In the genomic region with DNA sequence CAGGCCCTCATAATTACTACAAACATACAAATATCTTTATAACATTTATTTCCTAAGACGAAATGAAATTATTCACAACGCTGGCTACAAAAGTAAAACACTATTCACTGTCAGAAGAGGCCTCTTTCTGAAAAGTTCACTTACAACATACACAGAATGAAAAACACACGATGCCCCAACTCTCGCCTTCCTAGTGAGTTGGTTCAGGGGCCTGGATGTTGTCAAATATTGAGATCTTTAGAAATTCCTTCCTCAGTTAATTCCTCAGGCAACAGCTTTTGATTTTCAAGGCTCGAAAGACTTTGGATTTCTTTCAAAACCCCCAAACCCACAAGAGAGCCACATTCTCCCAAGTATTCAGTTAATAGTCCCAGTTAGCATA, we compare ENCODE assay signal across 8 cellular contexts. TPM values are rescaled to one million over a fixed set of nuclear protein-coding genes. Genes with fewer than 3 reads are reported as not detected.
DNase-seq lines count a peak whose midpoint lies in the region; ATAC-seq, FAIRE-seq and TF ChIP-seq lines count a peak whose summit lies in the region.

No MANE protein-coding gene starts in this region.

- H3K27ac Mint-ChIP-seq in CD4-positive, alpha-beta T cell = peak overlapping the region; percentile 63

- H4K20me1 ChIP-seq in endothelial cell of umbilical vein (replicated peaks; ENCODE audit: control insufficient read depth, extremely low read depth, insufficient read depth, low read length) = no peaks in the 10 kb centered on the region

- BruUV-seq in endothelial cell of umbilical vein (replicated peaks; lab: Mats Ljungman, UMichigan) = TSS peak; percentile 85

- H3K36me3 ChIP-seq in endothelial cell of umbilical vein (ENCODE audit: control insufficient read depth in 2 of 2, extremely low read depth in 1 of 2, insufficient read depth in 2 of 2, low read length in 2 of 2) = peaks cover 5 to 6% of the 10 kb centered on the region in 2 experiments
- H3K36me3 ChIP-seq in parathyroid adenoma (ENCODE audit: control insufficient read depth, insufficient read depth, low read length) = peaks cover 2% of the 10 kb centered on the region

- TF ChIP-seq POLR2A in endothelial cell of umbilical vein (IDR thresholded peaks at IDR 0.05; ENCODE audit: low read depth, low read length) = no peak

- H3K36me3 Mint-ChIP-seq in CD4-positive, alpha-beta T cell (ENCODE audit: low read depth) = peaks cover 6% of the 10 kb centered on the region

- ATAC-seq in CD4-positive, alpha-beta T cell (ENCODE audit: poor library complexity) = no peak
- ATAC-seq in GM19463 (IDR thresholded peaks at IDR 0.05; ENCODE audit: unreplicated experiment) = no peak

- intact Hi-C loops in CD4-positive, alpha-beta T cell (cut with DNase I, micrococcal nuclease) = no loop called here
- intact Hi-C loops in endothelial cell of umbilical vein (cut with micrococcal nuclease) = loop anchor here (1.0 to 5.0 kb wide), 2 partner anchors 18 to 764 kb away; no protein-coding TSS in a partner anchor

- FAIRE-seq in endothelial cell of umbilical vein (lab: Jason Lieb, UNC) = no peak

- no peaks in the 10 kb centered on the region for H3K27me3 ChIP-seq in CD4-positive, alpha-beta T cell (ENCODE audit: control insufficient read depth, insufficient read depth, low read length)
- no peaks in the 10 kb centered on the region for H3K27me3 ChIP-seq in endothelial cell of umbilical vein (ENCODE audit: control insufficient read depth in 2 of 2, insufficient read depth in 2 of 2, low read length in 2 of 2)
- H3K27me3 ChIP-seq in parathyroid adenoma (ENCODE audit: control insufficient read depth, insufficient read depth, low read length) = no peaks in the 10 kb centered on the region

- CTCF ChIA-PET in CD4-positive, alpha-beta T cell (lab: Charles Lee) = interaction anchor here (1.2 kb wide), 1 partner anchor 166 kb away, joined by 3 read pairs; no protein-coding TSS in a partner anchor
- CTCF ChIA-PET in RWPE1 (lab: Yijun Ruan, JAX) (interaction anchor here (1.0 kb wide), 1 partner anchor 77 kb away, joined by 3 read pairs; no protein-coding TSS in a partner anchor), endothelial cell of umbilical vein (lab: Charles Lee) (interaction anchor here (0.9 to 6.0 kb wide), 14 partner anchors 9 to 77 kb away, joined by 3 to 77 read pairs (median 10); partner anchors contain the start of gene KCNE1)

- H3K4me3 ChIP-seq in endothelial cell of umbilical vein (replicated peaks in 1 of 3; ENCODE audit: insufficient read depth in 1 of 3, low read depth in 1 of 3, low read length in 3 of 3) (peak overlapping the region; percentile 41 to 93 (median 76)), parathyroid adenoma (ENCODE audit: low read depth, low read length) (peak overlapping the region; percentile 95)

- peaks cover 3% of the 10 kb centered on the region for H3K9me3 Mint-ChIP-seq in CD4-positive, alpha-beta T cell

- H3K4me1 ChIP-seq in endothelial cell of umbilical vein (ENCODE audit: control insufficient read depth, extremely low read depth, insufficient read depth, low read length) = peaks cover 23% of the 10 kb centered on the region
- H3K4me1 ChIP-seq in parathyroid adenoma = peaks cover 33% of the 10 kb centered on the region

- H3K4me1 Mint-ChIP-seq in CD4-positive, alpha-beta T cell (ENCODE audit: low read depth) = peaks cover 13% of the 10 kb centered on the region

- H3K4me2 ChIP-seq in endothelial cell of umbilical vein (ENCODE audit: insufficient read depth, low read length) (peak overlapping the region; percentile 99), parathyroid adenoma (ENCODE audit: low read length) (peak overlapping the region; percentile 92)

- peak overlapping the region; percentile 77 for H3K4me3 Mint-ChIP-seq in CD4-positive, alpha-beta T cell

- DNase-seq in CD4-positive, alpha-beta T cell = no peak
- DNase-seq in RWPE1 (ENCODE audit: low spot score) (no peak), endothelial cell of umbilical vein (ENCODE audit: low read depth, low spot score) (no peak), NCI-H526 (lab: John Stamatoyannopoulos, UW) (no peak), NOMO-1 treated with dmso at 0.1 percent for 144 hours (lab: John Stamatoyannopoulos, UW; ENCODE audit: unreplicated experiment) (no peak)
- no peak for DNase-seq in activated CD4-positive, CD25-positive, alpha-beta regulatory T cell treated with anti-CD3 and anti-CD28 coated beads, Interleukin-2, amount 50 U/mL, for 72 hours

- peak overlapping the region; percentile 12 for H2AFZ ChIP-seq in endothelial cell of umbilical vein (ENCODE audit: low read depth, low read length)
- no peak overlapping the region for H2AFZ ChIP-seq in parathyroid adenoma

- peaks cover 13% of the 10 kb centered on the region for H3K79me2 ChIP-seq in endothelial cell of umbilical vein (ENCODE audit: control insufficient read depth, insufficient read depth, low read length)
- H3K79me2 ChIP-seq in parathyroid adenoma = peaks cover 19% of the 10 kb centered on the region

- no peaks in the 10 kb centered on the region for H3K9me3 ChIP-seq in CD4-positive, alpha-beta T cell (ENCODE audit: control insufficient read depth, low read length)
- H3K9me3 ChIP-seq in endothelial cell of umbilical vein (replicated peaks; ENCODE audit: control insufficient read depth, insufficient read depth, low read length) (no peaks in the 10 kb centered on the region), parathyroid adenoma (ENCODE audit: control insufficient read depth, low read length) (no peaks in the 10 kb centered on the region)

- H3K9me1 ChIP-seq in endothelial cell of umbilical vein (replicated peaks; ENCODE audit: control insufficient read depth, extremely low read depth, insufficient read depth, low read length) = no peaks in the 10 kb centered on the region

- POLR2A ChIA-PET in CD4-positive, alpha-beta T cell (lab: Charles Lee) = interaction anchor here (1.2 kb wide), 1 partner anchor 912 kb away, joined by 3 read pairs; no protein-coding TSS in a partner anchor
- POLR2A ChIA-PET in RWPE1 (lab: Yijun Ruan, JAX; ENCODE audit: low non-redundant PET) (interaction anchor here (0.6 kb wide), 1 partner anchor 152 kb away, joined by 3 read pairs; no protein-coding TSS in a partner anchor), endothelial cell of umbilical vein (lab: Charles Lee) (interaction anchor here (1.0 to 1.9 kb wide), 8 partner anchors 8 to 76 kb away, joined by 3 to 9 read pairs (median 4); no protein-coding TSS in a partner anchor)

- no peak for TF ChIP-seq CTCF in CD4-positive, alpha-beta T cell (IDR thresholded peaks at IDR 0.05)
- TF ChIP-seq CTCF in RWPE1 (conservative IDR thresholded peaks at IDR 0.05; ENCODE audit: low read depth) (no peak), endothelial cell of umbilical vein (IDR thresholded peaks at IDR 0.05; ENCODE audit: extremely low read depth in 1 of 2, insufficient read depth in 1 of 2, low read depth in 1 of 2, low read length in 2 of 2) (no peak), parathyroid adenoma (IDR thresholded peaks at IDR 0.05) (no peak)

- H3K27me3 Mint-ChIP-seq in CD4-positive, alpha-beta T cell = no peaks in the 10 kb centered on the region

- H3K27ac ChIP-seq in CD4-positive, alpha-beta T cell (ENCODE audit: low read depth, low read length) = no peak overlapping the region
- H3K27ac ChIP-seq in RWPE1 (peak overlapping the region; percentile 66; the same call in 1 of the 2 replicates), endothelial cell of umbilical vein (ENCODE audit: insufficient read depth, low read depth, low read length) (peak overlapping the region; percentile 98), parathyroid adenoma (peak overlapping the region; percentile 100)

- peak overlapping the region; percentile 100 for H3K9ac ChIP-seq in endothelial cell of umbilical vein (replicated peaks; ENCODE audit: extremely low read depth, insufficient read depth, low read length)
- peak overlapping the region; percentile 70 for H3K9ac ChIP-seq in parathyroid adenoma

- dilution Hi-C loops in endothelial cell of umbilical vein (cut with MboI; ENCODE audit: extremely low pct_ligation_motif_present, low sequenced_read_pairs) = no loop called here

TF ChIP-seq in endothelial cell of umbilical vein, 7 proteins besides CTCF, POLR2A, EP300 and RAD21:
- TF ChIP-seq POLR2AphosphoS5 (IDR thresholded peaks at IDR 0.05; ENCODE audit: insufficient read depth, low read depth, low read length) = no peak
- TF ChIP-seq JUN (IDR thresholded peaks at IDR 0.05; ENCODE audit: borderline replicate concordance, insufficient read depth, insufficient read length, low read depth) = no peak
- TF ChIP-seq, protein P1, sequence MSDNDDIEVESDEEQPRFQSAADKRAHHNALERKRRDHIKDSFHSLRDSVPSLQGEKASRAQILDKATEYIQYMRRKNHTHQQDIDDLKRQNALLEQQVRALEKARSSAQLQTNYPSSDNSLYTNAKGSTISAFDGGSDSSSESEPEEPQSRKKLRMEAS (IDR thresholded peaks at IDR 0.05; ENCODE audit: insufficient read depth, insufficient read length) = no peak
- TF ChIP-seq EZH2 (IDR thresholded peaks at IDR 0.05; ENCODE audit: borderline replicate concordance, low read depth, low read length, severe bottlenecking) = no peak
- no peak for TF ChIP-seq MYC (IDR thresholded peaks at IDR 0.05; ENCODE audit: low read depth, low read length)
- TF ChIP-seq FOS (IDR thresholded peaks at IDR 0.05; ENCODE audit: borderline replicate concordance, insufficient read depth, low read length) = no peak
- TF ChIP-seq GATA2 (IDR thresholded peaks at IDR 0.05; ENCODE audit: insufficient read depth, insufficient read length, low read depth, low read length) = no peak
TF ChIP-seq in endothelial cell of umbilical vein: peak in this region for 0.

RNA-seq across cellular contexts. Expression of gene KCNE1, which starts 14.2 kb away (rescaled TPM):
- total RNA-seq in CD4-positive, alpha-beta T cell = not detected
- 0.38 and 0.53 TPM in 2 replicates for total RNA-seq in endothelial cell of umbilical vein
- 0.08 and 0.10 TPM in 2 replicates for polyA plus RNA-seq in endothelial cell of umbilical vein
- polyA plus RNA-seq in endothelial cell of umbilical vein (2011; cell fraction: cytosol; rRNA removed) = 0.06 TPM in 1 of 2 replicates, not detected in the other
- 0.40 and 0.62 TPM in 2 replicates for polyA plus RNA-seq in endothelial cell of umbilical vein (2011; cell fraction: nucleus; rRNA removed)
- polyA plus RNA-seq in endothelial cell of umbilical vein (2012) = 0.12 and 0.25 TPM in 2 replicates
- 0.36 and 0.49 TPM in 2 replicates for polyA minus RNA-seq in endothelial cell of umbilical vein
- not detected for polyA minus RNA-seq in endothelial cell of umbilical vein (2011; cell fraction: cytosol; rRNA and poly(A)+ RNA removed)
- polyA minus RNA-seq in endothelial cell of umbilical vein (2011; cell fraction: nucleus; rRNA and poly(A)+ RNA removed) = 0.87 and 2.0 TPM in 2 replicates
